12 cellular contexts compared by ENCODE assay signal in genomic region chr11:102120006-102120405, GRCh38. TPM values are rescaled to one million over a fixed set of nuclear protein-coding genes. Genes with fewer than 3 reads are reported as not detected.
A peak's percentile ranks its signal among the peaks of the same experiment; 100 is the strongest.
DNase-seq lines count a peak whose midpoint lies in the region; ATAC-seq and TF ChIP-seq lines count a peak whose summit lies in the region.
"Had no signal": no experiment of that assay in that cellular context is flagged by ENCODE, and none has a peak within 500 bp of the region (broad histone marks: within the 10 kb centered on the region; RNA-seq: fewer than 3 reads in every experiment).

No MANE protein-coding gene starts in this region.

- CTCF ChIA-PET in SK-N-SH (lab: Yijun Ruan, JAX): no interaction called here

- POLR2A ChIA-PET in SK-N-SH (lab: Yijun Ruan, JAX): no interaction called here

- H3K4me3 Mint-ChIP-seq in GM23338: peak overlapping the region; percentile 0; the same call in 1 of the 3 replicates
- H3K4me3 Mint-ChIP-seq: stimulated activated memory B cell treated with anti-CD40 and anti-IgM and Interleukin-4, amounts not matched to agents 10 μg/mL and 1 μg/mL and 100 μg/mL, for 72 hours had no signal

- TF ChIP-seq POLR2A in prostate gland (IDR thresholded peaks at IDR 0.05): no peak

- peaks cover 22% of the 10 kb centered on the region for H3K9me3 Mint-ChIP-seq in GM23338

- no peak for TF ChIP-seq EP300 in SK-N-SH (IDR thresholded peaks at IDR 0.05; ENCODE audit: borderline replicate concordance in 1 of 2, low read depth in 1 of 2, low read length in 1 of 2)

- H3K9ac ChIP-seq in SK-N-SH: peak overlapping the region; percentile 22; the same call in 1 of the 2 replicates

- TF ChIP-seq RAD21 in SK-N-SH (IDR thresholded peaks at IDR 0.05; ENCODE audit: low read length): no peak

- no peak overlapping the region for H3K4me3 ChIP-seq in GM23338
- peak overlapping the region in 1 of 2 experiments; percentile 2; a peak in 1 of 4 replicates for H3K4me3 ChIP-seq in SK-N-SH (ENCODE audit: low read depth in 2 of 2, low read length in 1 of 2)
- no peak overlapping the region for H3K4me3 ChIP-seq in prostate gland

- H3K4me1 Mint-ChIP-seq in GM23338: peaks cover 58% of the 10 kb centered on the region
- H3K4me1 Mint-ChIP-seq: stimulated activated memory B cell treated with anti-CD40 and anti-IgM and Interleukin-4, amounts not matched to agents 10 μg/mL and 1 μg/mL and 100 μg/mL, for 72 hours had no signal

- H4K20me1 ChIP-seq in GM23338 (replicated peaks; ENCODE audit: insufficient read depth): no peaks in the 10 kb centered on the region
- peaks cover 25% of the 10 kb centered on the region; the same call in 1 of the 2 replicates for H4K20me1 ChIP-seq in SK-N-SH (ENCODE audit: insufficient read depth)

- H3K36me3 Mint-ChIP-seq in GM23338 (ENCODE audit: low read depth): peaks cover 39% of the 10 kb centered on the region
- H3K36me3 Mint-ChIP-seq: stimulated activated memory B cell treated with anti-CD40 and anti-IgM and Interleukin-4, amounts not matched to agents 10 μg/mL and 1 μg/mL and 100 μg/mL, for 72 hours had no signal

- H3K9me3 ChIP-seq in SK-N-SH (no peaks in the 10 kb centered on the region; the same call in 1 of the 2 replicates), prostate gland (no peaks in the 10 kb centered on the region)

- no peaks in the 10 kb centered on the region for H3K27me3 ChIP-seq in GM23338 (ENCODE audit: insufficient read depth)
- H3K27me3 ChIP-seq in SK-N-SH (ENCODE audit: insufficient read depth): no peaks in the 10 kb centered on the region
- H3K27me3 ChIP-seq in prostate gland (replicated peaks; ENCODE audit: insufficient read depth): no peaks in the 10 kb centered on the region

- TF ChIP-seq CTCF in GM23338 (conservative IDR thresholded peaks at IDR 0.05; ENCODE audit: low read depth in 2 of 2) (no peak), SK-N-SH (IDR thresholded peaks at IDR 0.05) (no peak), prostate gland (IDR thresholded peaks at IDR 0.05) (no peak)

- H3K79me2 ChIP-seq in GM23338 (replicated peaks; ENCODE audit: insufficient read depth) (peaks cover 94% of the 10 kb centered on the region), SK-N-SH (ENCODE audit: insufficient read depth) (peaks cover 100% of the 10 kb centered on the region)

- peak overlapping the region; percentile 10; the same call in 1 of the 2 replicates for H3K27ac Mint-ChIP-seq in GM23338
- H3K27ac Mint-ChIP-seq: stimulated activated memory B cell treated with anti-CD40 and anti-IgM and Interleukin-4, amounts not matched to agents 10 μg/mL and 1 μg/mL and 100 μg/mL, for 72 hours had no signal

- H2AFZ ChIP-seq in GM23338: no peak overlapping the region
- no peak overlapping the region for H2AFZ ChIP-seq in SK-N-SH (ENCODE audit: low read depth)

- intact Hi-C loops in prostate gland (cut with DNase I): no loop called here

- WGBS in SK-N-SH (ENCODE audit: low lambda C conversion rate): 15% methylated on average over 4 of the region's 4 CpGs
- 23% methylated on average over 4 of the region's 4 CpGs for WGBS in prostate gland

- peaks cover 63% of the 10 kb centered on the region for H3K4me1 ChIP-seq in GM23338 (ENCODE audit: insufficient read depth)
- H3K4me1 ChIP-seq in SK-N-SH (ENCODE audit: control insufficient read depth in 1 of 2, insufficient read depth in 2 of 2, low read depth in 1 of 2, low read length in 1 of 2): peaks cover 0 to 62% of the 10 kb centered on the region in 2 experiments; a peak in 3 of 4 replicates
- peaks cover 7% of the 10 kb centered on the region for H3K4me1 ChIP-seq in prostate gland (replicated peaks)

- H3K27me3 Mint-ChIP-seq in GM23338 (ENCODE audit: insufficient read depth, low read depth, poor library complexity): peaks cover 4% of the 10 kb centered on the region

- no peaks in the 10 kb centered on the region for H3F3A ChIP-seq in GM23338 (replicated peaks; ENCODE audit: low read depth)
- peaks cover 53% of the 10 kb centered on the region for H3F3A ChIP-seq in SK-N-SH (replicated peaks; ENCODE audit: insufficient read depth)

- DNase-seq in GM23338 (ENCODE audit: low spot score) (peak; percentile 21), SK-N-SH (no peak), fibroblast of peridontal ligament (ENCODE audit: extremely low read depth) (peak; percentile 55), prostate gland (ENCODE audit: low spot score) (no peak), SHP77 (lab: John Stamatoyannopoulos, UW) (no peak), NCI-H2107 (lab: John Stamatoyannopoulos, UW) (no peak), C1 segment of cervical spinal cord (lab: John Stamatoyannopoulos, UW) (no peak), HT-29 (ENCODE audit: low spot score) (no peak)
- DNase-seq: activated T-cell treated with anti-CD3 and anti-CD28 coated beads for 4 hours, kidney glomerular epithelial cell, NCI-H226 had no signal

- H3K27ac ChIP-seq in GM23338 (ENCODE audit: low read depth) (peak overlapping the region; percentile 8), SK-N-SH (ENCODE audit: low read depth in 2 of 2, low read length in 1 of 2) (peak overlapping the region in 1 of 2 experiments; percentile 97; a peak in 3 of 4 replicates), prostate gland (peak overlapping the region; percentile 7 to 24)

- H3K36me3 ChIP-seq in GM23338 (ENCODE audit: insufficient read depth): no peaks in the 10 kb centered on the region
- H3K36me3 ChIP-seq in SK-N-SH (replicated peaks in 1 of 2; ENCODE audit: control insufficient read depth in 1 of 2, insufficient read depth in 2 of 2, low read length in 1 of 2): peaks cover 3 to 53% of the 10 kb centered on the region in 2 experiments
- no peaks in the 10 kb centered on the region for H3K36me3 ChIP-seq in prostate gland

- H3K9me2 ChIP-seq in GM23338 (ENCODE audit: insufficient read depth) (no peaks in the 10 kb centered on the region), SK-N-SH (no peaks in the 10 kb centered on the region)

- H3K4me2 ChIP-seq in GM23338: peak overlapping the region; percentile 73
- H3K4me2 ChIP-seq in SK-N-SH: peak overlapping the region; percentile 38

- ATAC-seq in GM23338: no peak
- ATAC-seq: stimulated activated memory B cell treated with anti-CD40 and anti-IgM and Interleukin-4, amounts not matched to agents 10 μg/mL and 1 μg/mL and 100 μg/mL, for 72 hours had no signal

TF ChIP-seq in GM23338, 12 proteins besides CTCF, POLR2A, EP300 and RAD21 (continues in another document):
- TF ChIP-seq REST (IDR thresholded peaks at IDR 0.05; ENCODE audit: unreplicated experiment) (no peak), ZNF114 (CRISPR knock-in tag; IDR thresholded peaks at IDR 0.05) (no peak)

TF ChIP-seq in SK-N-SH, 30 proteins besides CTCF, POLR2A, EP300 and RAD21:
- TF ChIP-seq EZH2phosphoT487 (IDR thresholded peaks at IDR 0.05; ENCODE audit: borderline replicate concordance, low read depth): no peak

RNA-seq across cellular contexts. Expression of gene YAP1, which starts 9.8 kb away (rescaled TPM):
- 132 and 155 TPM in 2 replicates for total RNA-seq in GM23338 (2014; rRNA removed; shearing (Covaris generic))
- polyA plus RNA-seq in GM23338 (2016; fragmentation: Nextera tagmentation; extraction: Ambion mirVana) (17.2 and 19.5 TPM in 2 replicates), SK-N-SH (2012; rRNA removed) (50.8 and 53.2 TPM in 2 replicates)
- 41.4 and 59.2 TPM in 2 replicates for polyA plus RNA-seq in SK-N-SH (2012; cell fraction: cytosol; rRNA removed)
- 43.5 and 59.3 TPM in 2 replicates for polyA plus RNA-seq in SK-N-SH (2012; cell fraction: nucleus; rRNA removed)
- total RNA-seq in prostate gland: 100 to 1,000 TPM; 137 to 210 TPM
- 112 TPM in 2 replicates for total RNA-seq in HT-29 (2014; rRNA removed; shearing (Covaris generic))

Comparison
In these comparisons a context has a peak if more than half of its experiments do, and no peak if none do; other contexts are left out.
1. DNase-seq: peak in GM23338 (single experiment) and fibroblast of peridontal ligament (single experiment); none in SK-N-SH (single experiment), prostate gland (single experiment), SHP77 (0 of 2), NCI-H2107 (single experiment), C1 segment of cervical spinal cord (0 of 14) and HT-29 (single experiment).